8 cellular contexts compared by ENCODE assay signal in genomic region chr17:60577147-60577925, GRCh38. TPM values are rescaled to one million over a fixed set of nuclear protein-coding genes. Genes with fewer than 3 reads are reported as not detected.
A peak's percentile ranks its signal among the peaks of the same experiment; 100 is the strongest.
DNase-seq lines count a peak whose midpoint lies in the region; ATAC-seq lines count a peak whose summit lies in the region.

No MANE protein-coding gene starts in this region.

- H3K9me3 ChIP-seq in Karpas-422 (ENCODE audit: low read length) = no peaks in the 10 kb centered on the region
- H3K9me3 ChIP-seq in right cardiac atrium (ENCODE audit: control insufficient read depth, low read length) = no peaks in the 10 kb centered on the region

- H3K27ac Mint-ChIP-seq in activated naive CD8-positive, alpha-beta T cell treated with anti-CD3 and anti-CD28 coated beads, Interleukin-2, amount 50 U/mL, for 24 hours = no peak overlapping the region

- peaks cover 5% of the 10 kb centered on the region for H3K4me1 Mint-ChIP-seq in activated naive CD8-positive, alpha-beta T cell treated with anti-CD3 and anti-CD28 coated beads, Interleukin-2, amount 50 U/mL, for 24 hours

- no peaks in the 10 kb centered on the region for H3K27me3 Mint-ChIP-seq in activated naive CD8-positive, alpha-beta T cell treated with anti-CD3 and anti-CD28 coated beads, Interleukin-2, amount 50 U/mL, for 24 hours

- H3K79me2 ChIP-seq in Karpas-422 (ENCODE audit: low read length) = no peaks in the 10 kb centered on the region

- H3K36me3 ChIP-seq in Karpas-422 (ENCODE audit: insufficient read depth, low read length) = no peaks in the 10 kb centered on the region

- H4K20me1 ChIP-seq in Karpas-422 (ENCODE audit: insufficient read depth, low read depth, low read length) = no peaks in the 10 kb centered on the region

- H3K9me3 Mint-ChIP-seq in activated naive CD8-positive, alpha-beta T cell treated with anti-CD3 and anti-CD28 coated beads, Interleukin-2, amount 50 U/mL, for 24 hours = no peaks in the 10 kb centered on the region

- peaks cover 8% of the 10 kb centered on the region for H3K4me1 ChIP-seq in Karpas-422 (ENCODE audit: low read length)
- no peaks in the 10 kb centered on the region for H3K4me1 ChIP-seq in right cardiac atrium (ENCODE audit: control insufficient read depth, insufficient read depth, low read length)

- H3K27ac ChIP-seq in Karpas-422 (ENCODE audit: low read length) (no peak overlapping the region), right cardiac atrium (ENCODE audit: low read length) (peak overlapping the region; percentile 51)

- H3K36me3 Mint-ChIP-seq in activated naive CD8-positive, alpha-beta T cell treated with anti-CD3 and anti-CD28 coated beads, Interleukin-2, amount 50 U/mL, for 24 hours (ENCODE audit: low read depth) = no peaks in the 10 kb centered on the region

- ATAC-seq in activated naive CD8-positive, alpha-beta T cell treated with anti-CD3 and anti-CD28 coated beads, Interleukin-2, amount 50 U/mL, for 24 hours = peak; percentile 43
- peak; percentile 79 to 89 for ATAC-seq in right cardiac atrium

- H3K27me3 ChIP-seq in Karpas-422 (ENCODE audit: low read length) (no peaks in the 10 kb centered on the region), right cardiac atrium (ENCODE audit: control insufficient read depth, insufficient read depth) (no peaks in the 10 kb centered on the region)

- 15% methylated on average over 7 of the region's 7 CpGs for WGBS in right cardiac atrium

- DNase-seq in NCI-H748 (lab: John Stamatoyannopoulos, UW; ENCODE audit: unreplicated experiment) (peak; percentile 10), NCI-H748 treated with DMSO at 0.1 percent for 48 hours (lab: John Stamatoyannopoulos, UW) (no peak), Karpas-422 (no peak), right cardiac atrium (peak in 1 of 3 donors; percentile 68), skeletal muscle cell (ENCODE audit: low read depth) (peak; percentile 34), NCI-H187 (lab: John Stamatoyannopoulos, UW) (no peak), posterior vena cava (ENCODE audit: low spot score) (no peak)
- DNase-seq in activated naive CD8-positive, alpha-beta T cell treated with anti-CD3 and anti-CD28 coated beads, Interleukin-2, amount 50 U/mL, for 24 hours = no peak

- no peaks in the 10 kb centered on the region for H3K9me2 ChIP-seq in Karpas-422 (replicated peaks; ENCODE audit: insufficient read depth, low read length)

- H3K4me3 ChIP-seq in Karpas-422 (ENCODE audit: low read length) (peak overlapping the region; percentile 54; the same call in 1 of the 2 replicates), right cardiac atrium (ENCODE audit: low read length) (peak overlapping the region; percentile 56), skeletal muscle cell (ENCODE audit: low read depth, low read length) (peak overlapping the region; percentile 36)

- peak overlapping the region; percentile 32 for H3K4me3 Mint-ChIP-seq in activated naive CD8-positive, alpha-beta T cell treated with anti-CD3 and anti-CD28 coated beads, Interleukin-2, amount 50 U/mL, for 24 hours

- peak overlapping the region; percentile 83 for H2AFZ ChIP-seq in Karpas-422 (ENCODE audit: low read length)

- intact Hi-C loops in right cardiac atrium (cut with DNase I) (loop anchor here in 2 of 4 donors (5.0 to 10.0 kb wide), 2 partner anchors 57 to 60 kb away; no protein-coding TSS in a partner anchor), posterior vena cava (cut with DNase I) (loop anchor here (1.0 to 10.0 kb wide), 2 partner anchors 22 to 57 kb away; no protein-coding TSS in a partner anchor)

- H3K4me2 ChIP-seq in Karpas-422 (ENCODE audit: low read depth, low read length, poor library complexity, severe bottlenecking) = peak overlapping the region; percentile 63

- H3K9ac ChIP-seq in Karpas-422 (ENCODE audit: low read length) = peak overlapping the region; percentile 45

RNA-seq across cellular contexts. Expression of gene PPM1D, which starts 22.7 kb away (rescaled TPM):
- total RNA-seq in Karpas-422 (2014; rRNA removed; shearing (Covaris generic); ENCODE audit: low replicate concordance) = 6.4 and 11.8 TPM in 2 replicates
- total RNA-seq in right cardiac atrium = 1 to 10 TPM; 7.5 to 10.0 (median 8.9) TPM
- polyA plus RNA-seq in right cardiac atrium = 3.3 TPM
- total RNA-seq in posterior vena cava = 10 to 100 TPM in 1 of 2 donors, 1 to 10 TPM in 1; 9.1 to 11.5 TPM

RNA-seq across cellular contexts. Expression of gene APPBP2, which starts 51.3 kb away (rescaled TPM):
- 15.9 and 21.5 TPM in 2 replicates for total RNA-seq in Karpas-422 (2014; rRNA removed; shearing (Covaris generic); ENCODE audit: low replicate concordance)
- total RNA-seq in right cardiac atrium (10 to 100 TPM; 21.8 to 28.2 (median 25.4) TPM), posterior vena cava (10 to 100 TPM; 31.3 to 38.2 TPM)
- 5.3 TPM for polyA plus RNA-seq in right cardiac atrium

Comparison
In these comparisons a context has a peak if more than half of its experiments do, and no peak if none do; other contexts are left out.
1. DNase-seq: peak in NCI-H748 (single experiment) and skeletal muscle cell (single experiment); none in NCI-H748 treated with DMSO at 0.1 percent for 48 hours (single experiment), Karpas-422 (single experiment), activated naive CD8-positive, alpha-beta T cell treated with anti-CD3 and anti-CD28 coated beads, Interleukin-2, amount 50 U/mL, for 24 hours (single experiment), NCI-H187 (0 of 2) and posterior vena cava (single experiment).
2. Peak in every context shown above with its lines, with median percentiles within 50 percentile points of each other: H3K4me3 ChIP-seq.